Comparison of ENCODE assay signal across 12 cellular contexts in the genomic region with DNA sequence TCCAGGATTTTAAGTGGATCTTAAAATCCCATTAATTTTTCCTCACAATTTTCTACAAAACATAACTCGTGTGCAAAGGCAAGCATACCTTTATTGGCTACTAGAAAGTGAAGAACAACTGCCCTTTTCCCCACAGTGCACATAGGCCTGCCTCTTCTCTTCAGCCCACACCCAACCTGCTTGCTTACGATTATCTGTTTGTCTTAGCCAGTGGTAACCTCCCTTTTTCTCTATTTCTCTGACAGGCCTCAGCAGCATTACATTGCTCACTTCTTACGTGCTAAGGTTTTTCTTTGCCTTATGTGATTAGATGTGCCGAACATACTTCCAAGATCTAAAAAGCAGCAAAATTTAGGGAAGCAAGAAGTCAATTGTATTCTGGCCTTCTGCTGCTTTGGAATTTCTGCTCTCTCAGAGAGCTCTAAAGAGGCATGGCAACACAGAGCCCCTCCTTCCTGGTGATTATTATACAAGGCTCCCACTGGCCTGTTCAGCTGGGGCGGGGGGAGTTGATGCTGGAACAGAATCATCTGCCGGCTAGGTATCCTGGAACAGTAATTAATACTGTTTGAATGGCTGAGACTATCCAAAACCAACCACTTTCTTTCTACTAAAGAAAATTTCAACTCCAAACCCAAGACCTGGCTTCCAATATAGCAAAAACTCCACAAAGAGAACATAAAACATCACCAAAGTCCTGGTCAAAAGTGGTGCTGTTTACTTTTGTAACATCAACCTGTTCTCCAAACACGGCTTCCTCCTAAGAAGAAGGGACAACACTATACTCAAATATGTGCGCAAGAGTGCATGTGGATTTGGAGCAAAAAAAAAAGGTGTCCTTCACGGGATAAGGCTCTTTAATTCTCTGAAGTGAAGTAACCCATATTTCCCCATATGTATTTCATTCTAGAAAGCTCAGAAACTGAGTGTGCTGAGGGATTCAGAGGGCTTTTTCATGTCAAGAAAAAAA. TPM values are rescaled to one million over a fixed set of nuclear protein-coding genes. Genes with fewer than 3 reads are reported as not detected.
DNase-seq lines count a peak whose midpoint lies in the region; ATAC-seq and TF ChIP-seq lines count a peak whose summit lies in the region.
"Had no signal": no experiment of that assay in that cellular context is flagged by ENCODE, and none has a peak within 500 bp of the region (broad histone marks: within the 10 kb centered on the region; RNA-seq: fewer than 3 reads in every experiment).

No MANE protein-coding gene starts in this region.

- DNase-seq in activated CD8-positive, alpha-beta memory T cell treated with anti-CD3 and anti-CD28 coated beads for 24 hours = peak; percentile 21
- no peak for DNase-seq in activated CD8-positive, alpha-beta memory T cell treated with anti-CD3 and anti-CD28 coated beads, Interleukin-2, amount 50 U/mL, for 48 hours
- DNase-seq in colonic mucosa (peak; percentile 50), thoracic aorta (ENCODE audit: low spot score) (no peak), cerebellum (ENCODE audit: low spot score) (no peak), prostate gland (ENCODE audit: low spot score) (no peak), WERI-Rb-1 (no peak)
- DNase-seq: amygdala, NCI-H2081 treated with DMSO at 0.1 percent for 48 hours, T1000 had no signal

- H3K4me3 ChIP-seq in colonic mucosa (no peak overlapping the region), mesodermal cell (ENCODE audit: extremely low read depth, insufficient read depth, low read length, poor library complexity, severe bottlenecking) (no peak overlapping the region), thoracic aorta (no peak overlapping the region), prostate gland (no peak overlapping the region), WERI-Rb-1 (ENCODE audit: low read depth, low read length) (no peak overlapping the region)
- H3K4me3 ChIP-seq: skin epidermis had no signal

- H3K27ac ChIP-seq in colonic mucosa (peak overlapping the region; percentile 77), mesodermal cell (ENCODE audit: low read depth, low read length, severe bottlenecking) (peak overlapping the region; percentile 7), thoracic aorta (peak overlapping the region; percentile 45 to 50), prostate gland (peak overlapping the region in 1 of 2 donors; percentile 26), WERI-Rb-1 (no peak overlapping the region)

- TF ChIP-seq POLR2A in prostate gland (IDR thresholded peaks at IDR 0.05) = no peak

- 73 to 79% methylated on average over 3 to 5 of the region's 9 CpGs for WGBS in mesodermal cell (ENCODE audit: insufficient coverage in 2 of 2), 2 experiments
- WGBS in prostate gland = 38% methylated on average over 9 of the region's 9 CpGs

- intact Hi-C loops in colonic mucosa (cut with DNase I) = no loop called here
- intact Hi-C loops in prostate gland (cut with DNase I) = no loop called here

- H3K4me1 ChIP-seq in colonic mucosa = no peaks in the 10 kb centered on the region
- peaks cover 6% of the 10 kb centered on the region for H3K4me1 ChIP-seq in mesodermal cell (ENCODE audit: control insufficient read depth, insufficient read depth, low read length, poor library complexity, severe bottlenecking)
- peaks cover 13 to 63% of the 10 kb centered on the region in 2 donors for H3K4me1 ChIP-seq in thoracic aorta (ENCODE audit: control insufficient read depth in 1 of 2, low read depth in 2 of 2)
- peaks cover 4% of the 10 kb centered on the region for H3K4me1 ChIP-seq in prostate gland (replicated peaks)

- peak overlapping the region; percentile 35 to 58 for H3K9ac ChIP-seq in colonic mucosa (ENCODE audit: low read depth in 2 of 2, low read length in 2 of 2)

- H3K9me3 ChIP-seq in colonic mucosa (no peaks in the 10 kb centered on the region), mesodermal cell (ENCODE audit: control insufficient read depth, low read length) (no peaks in the 10 kb centered on the region), thoracic aorta (no peaks in the 10 kb centered on the region), prostate gland (no peaks in the 10 kb centered on the region), WERI-Rb-1 (ENCODE audit: severe bottlenecking) (no peaks in the 10 kb centered on the region)

- H3K36me3 ChIP-seq in colonic mucosa (no peaks in the 10 kb centered on the region), mesodermal cell (ENCODE audit: control insufficient read depth, insufficient read depth, low read length) (peaks cover 4% of the 10 kb centered on the region), thoracic aorta (no peaks in the 10 kb centered on the region), prostate gland (no peaks in the 10 kb centered on the region), WERI-Rb-1 (no peaks in the 10 kb centered on the region; the same call in 1 of the 2 replicates)

- ATAC-seq in thoracic aorta (ENCODE audit: insufficient number of reproducible peaks, low FRiP score, low read depth) = no peak

- TF ChIP-seq CTCF in colonic mucosa (IDR thresholded peaks at IDR 0.05) = no peak
- no peak for TF ChIP-seq CTCF in thoracic aorta (IDR thresholded peaks at IDR 0.05)
- no peak for TF ChIP-seq CTCF in prostate gland (IDR thresholded peaks at IDR 0.05)
- TF ChIP-seq CTCF in WERI-Rb-1 (IDR thresholded peaks at IDR 0.05; ENCODE audit: low read depth, low read length) = no peak

- no peaks in the 10 kb centered on the region for H3K27me3 ChIP-seq in colonic mucosa
- no peaks in the 10 kb centered on the region for H3K27me3 ChIP-seq in thoracic aorta (replicated peaks; ENCODE audit: insufficient read depth)
- H3K27me3 ChIP-seq in prostate gland (replicated peaks; ENCODE audit: insufficient read depth) = no peaks in the 10 kb centered on the region
- H3K27me3 ChIP-seq in WERI-Rb-1 (ENCODE audit: insufficient read depth, low read depth, severe bottlenecking) = no peaks in the 10 kb centered on the region

RNA-seq across cellular contexts. Expression of a gene that starts 6.8 kb away (rescaled TPM):
- total RNA-seq in colonic mucosa = 10 to 100 TPM; 34.5 to 56.2 TPM
- polyA plus RNA-seq in mesodermal cell (2013, experiment 1 of 2) = 30.3 TPM
- 25.8 TPM for polyA plus RNA-seq in mesodermal cell (2013, experiment 2 of 2)
- total RNA-seq in thoracic aorta = 10 to 100 TPM; 15.7 to 45.3 TPM
- total RNA-seq in cerebellum = 38.2 TPM
- 10 to 100 TPM; 17.8 to 53.7 TPM for total RNA-seq in prostate gland

Comparison
In these comparisons a context has a peak if more than half of its experiments do, and no peak if none do; other contexts are left out.
1. DNase-seq: peak in activated CD8-positive, alpha-beta memory T cell treated with anti-CD3 and anti-CD28 coated beads for 24 hours (single experiment) and colonic mucosa (single experiment); none in activated CD8-positive, alpha-beta memory T cell treated with anti-CD3 and anti-CD28 coated beads, Interleukin-2, amount 50 U/mL, for 48 hours (single experiment), thoracic aorta (single experiment), cerebellum (single experiment), prostate gland (single experiment) and WERI-Rb-1 (single experiment).